Comparison of ENCODE assay signal across 10 cellular contexts in genomic region chr2:28102455-28102874, GRCh38.
DNase-seq lines count a peak whose midpoint lies in the region; ATAC-seq and TF ChIP-seq lines count a peak whose summit lies in the region.
"Had no signal": no experiment of that assay in that cellular context is flagged by ENCODE, and none has a peak within 500 bp of the region (broad histone marks: within the 10 kb centered on the region; RNA-seq: fewer than 3 reads in every experiment).

No MANE protein-coding gene starts in this region.

- TF ChIP-seq CTCF in gastroesophageal sphincter (IDR thresholded peaks at IDR 0.05) (no peak), gastrocnemius medialis (IDR thresholded peaks at IDR 0.05 in 4 of 5, conservative IDR thresholded peaks at IDR 0.05 in 1 of 5) (no peak)

- intact Hi-C loops in gastrocnemius medialis (cut with DNase I; ENCODE audit: low total_unique reads): loop anchor here (10.0 kb wide), 1 partner anchor 148 kb away; no protein-coding TSS in a partner anchor

- H3K36me3 ChIP-seq in gastroesophageal sphincter (no peaks in the 10 kb centered on the region), gastrocnemius medialis (no peaks in the 10 kb centered on the region)

- in situ Hi-C loops in gastrocnemius medialis (cut with MboI; ENCODE audit: low sequenced_read_pairs in 4 of 4): no loop called here

- ATAC-seq in SK-N-SH treated with all-trans-retinoic acid at 6 μM for 48 hours: peak; percentile 78
- peak; percentile 78 for ATAC-seq in gastroesophageal sphincter
- ATAC-seq in gastrocnemius medialis: peak; percentile 67 to 68
- no peak for ATAC-seq in HG02571 (IDR thresholded peaks at IDR 0.05; ENCODE audit: unreplicated experiment)

- no peaks in the 10 kb centered on the region for H3K27me3 ChIP-seq in gastroesophageal sphincter
- no peaks in the 10 kb centered on the region for H3K27me3 ChIP-seq in gastrocnemius medialis
- H3K27me3 ChIP-seq: dorsolateral prefrontal cortex had no signal

- H3K27ac ChIP-seq in gastroesophageal sphincter: peak overlapping the region in 3 of 4 donors; percentile 21 to 33 (median 22)
- peak overlapping the region; percentile 50 to 79 (median 75) for H3K27ac ChIP-seq in gastrocnemius medialis

- TF ChIP-seq EP300 in gastroesophageal sphincter (IDR thresholded peaks at IDR 0.05): no peak

- H3K4me3 ChIP-seq in gastroesophageal sphincter (no peak overlapping the region), gastrocnemius medialis (peak overlapping the region in 3 of 4 donors; percentile 20 to 26 (median 24))

- 20 to 50% methylated on average over 1 of the region's 1 CpG for WGBS in gastroesophageal sphincter (ENCODE audit: low coverage in 1 of 2), 2 donors

- TF ChIP-seq POLR2A in gastroesophageal sphincter (IDR thresholded peaks at IDR 0.05) (no peak), gastrocnemius medialis (IDR thresholded peaks at IDR 0.05) (no peak)

- H3K9me3 ChIP-seq in gastroesophageal sphincter: no peaks in the 10 kb centered on the region
- H3K9me3 ChIP-seq in gastrocnemius medialis: no peaks in the 10 kb centered on the region

- DNase-seq in EH (ENCODE audit: low read depth) (peak; percentile 84), gastrocnemius medialis (no peak), hypothalamus (lab: John Stamatoyannopoulos, UW) (no peak), NK-92 (lab: John Stamatoyannopoulos, UW; ENCODE audit: unreplicated experiment) (no peak)
- DNase-seq in activated CD4-positive, CD25-positive, alpha-beta regulatory T cell (lab: John Stamatoyannopoulos, UW): no peak
- DNase-seq: dorsolateral prefrontal cortex, SHP77 treated with DMSO at 0.1 percent for 48 hours had no signal

- H3K4me1 ChIP-seq in gastroesophageal sphincter (peaks cover 0 to 18% (median 0%) of the 10 kb centered on the region in 3 donors), gastrocnemius medialis (peaks cover 42 to 43% of the 10 kb centered on the region in 2 donors)

TF ChIP-seq in SK-N-SH treated with all-trans-retinoic acid at 6 μM for 48 hours, 23 proteins besides CTCF, POLR2A, EP300 and RAD21:
- TF ChIP-seq ARNTL (CRISPR knock-in tag; IDR thresholded peaks at IDR 0.05; ENCODE audit: borderline replicate concordance, low read depth) (no peak), OSR1 (CRISPR knock-in tag; IDR thresholded peaks at IDR 0.05) (no peak), TCF4 (CRISPR knock-in tag; IDR thresholded peaks at IDR 0.05; ENCODE audit: borderline replicate concordance) (no peak), ZC3H10 (CRISPR knock-in tag; IDR thresholded peaks at IDR 0.05) (no peak)

Comparison
In these comparisons a context has a peak if more than half of its experiments do, and no peak if none do; other contexts are left out.
1. H3K4me3 ChIP-seq: peak in gastrocnemius medialis (3 of 4); none in gastroesophageal sphincter (0 of 2).